ENCODE assay signal across 20 cellular contexts in the genomic region with DNA sequence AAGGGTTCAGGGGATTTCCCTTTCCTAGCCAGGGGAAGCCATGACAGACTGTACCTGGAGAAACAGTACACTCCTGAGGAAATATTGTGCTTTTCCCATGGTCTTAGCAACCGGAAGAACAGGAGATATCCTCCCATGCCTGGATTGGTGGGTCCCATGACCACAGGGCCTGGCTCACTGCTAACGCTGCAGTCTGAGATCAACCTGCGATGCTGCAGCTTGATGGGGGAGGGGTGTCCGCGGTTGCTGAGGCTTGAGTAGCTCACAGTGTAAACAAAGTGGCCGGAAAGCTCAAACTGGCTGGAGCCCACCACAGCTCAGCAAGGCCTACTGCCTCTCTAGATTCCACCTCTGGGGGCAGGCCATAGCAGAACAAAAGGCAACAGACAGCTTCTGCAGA.
A peak's percentile ranks its signal among the peaks of the same experiment; 100 is the strongest.
DNase-seq lines count a peak whose midpoint lies in the region; ATAC-seq, FAIRE-seq and TF ChIP-seq lines count a peak whose summit lies in the region.
"Had no signal": no experiment of that assay in that cellular context is flagged by ENCODE, and none has a peak within 500 bp of the region (broad histone marks: within the 10 kb centered on the region; RNA-seq: fewer than 3 reads in every experiment).

No MANE protein-coding gene starts in this region.

- H3K36me3 ChIP-seq in HepG2 (replicated peaks in 1 of 2; ENCODE audit: control insufficient read depth in 1 of 2, insufficient read depth in 2 of 2, low read length in 2 of 2): no peaks in the 10 kb centered on the region
- H3K36me3 ChIP-seq in right lobe of liver: no peaks in the 10 kb centered on the region
- no peaks in the 10 kb centered on the region for H3K36me3 ChIP-seq in BE2C
- H3K36me3 ChIP-seq: SJCRH30 had no signal

- H3K4me2 ChIP-seq in HepG2 (ENCODE audit: low read depth, low read length): peak overlapping the region; percentile 55
- H3K4me2 ChIP-seq: KMS-11, PC-9 had no signal

- H3K9ac ChIP-seq in HepG2 (ENCODE audit: insufficient read depth, low read depth, low read length): no peak overlapping the region
- H3K9ac ChIP-seq: GM23248, KMS-11 had no signal

- H3K27ac ChIP-seq in HepG2 (ENCODE audit: extremely low read length, insufficient read depth, low read length) (no peak overlapping the region), right lobe of liver (no peak overlapping the region)
- H3K27ac ChIP-seq: GM23248, KMS-11, PC-9, SJCRH30 had no signal

- no peak for TF ChIP-seq RAD21 in HepG2 (CRISPR knock-in tag; IDR thresholded peaks at IDR 0.05)

- DNase-seq in HepG2 (ENCODE audit: low spot score) (no peak), right lobe of liver (no peak), ecto neural progenitor cell (ENCODE audit: low spot score) (peak; percentile 50), left kidney (ENCODE audit: low read depth, low spot score) (peak; percentile 32), BE2C (no peak), NCI-H1092 (lab: John Stamatoyannopoulos, UW) (no peak)
- DNase-seq: Caco-2; CD4-positive, alpha-beta T cell; GM23248; NCI-H1417 treated with DMSO at 0.1 percent for 48 hours; NCI-H1930; NCI-H446 treated with DMSO at 0.1 percent for 48 hours; PC-9; SJCRH30 had no signal

- TF ChIP-seq POLR2A in HepG2 (IDR thresholded peaks at IDR 0.05; ENCODE audit: insufficient read depth in 1 of 2, low read depth in 2 of 2, low read length in 2 of 2): no peak
- TF ChIP-seq POLR2A in right lobe of liver (IDR thresholded peaks at IDR 0.05): no peak

- TF ChIP-seq EP300 in HepG2 (IDR thresholded peaks at IDR 0.05; ENCODE audit: low read depth in 2 of 2, low read length in 2 of 2) (no peak), HepG2 (CRISPR knock-in tag; IDR thresholded peaks at IDR 0.05; ENCODE audit: borderline replicate concordance) (no peak)

- intact Hi-C loops in HepG2 (cut with micrococcal nuclease; ENCODE audit: unreplicated experiment) (no loop called here), right lobe of liver (cut with DNase I) (no loop called here)

- in situ Hi-C loops in HepG2 (cut with HindIII; ENCODE audit: extremely low pct_ligation_motif_present, low pct_unique_long_range_greater_than_20kb): no loop called here

- no peak for FAIRE-seq in HepG2 (lab: Jason Lieb, UNC)
- FAIRE-seq: A204.1, GM12878, GM19239 had no signal

- no TSS peak for BruUV-seq in HepG2 (replicated peaks; lab: Mats Ljungman, UMichigan)

- TF ChIP-seq CTCF in HepG2 (CRISPR knock-in tag; IDR thresholded peaks at IDR 0.05): no peak
- TF ChIP-seq CTCF in right lobe of liver (IDR thresholded peaks at IDR 0.05): no peak
- no peak for TF ChIP-seq CTCF in BE2C (IDR thresholded peaks at IDR 0.05; ENCODE audit: low read depth, low read length)

- 0% methylated on average over 2 of the region's 6 CpGs for WGBS in HepG2 (ENCODE audit: low lambda C conversion rate)
- 42% methylated on average over 2 of the region's 6 CpGs for WGBS in right lobe of liver (ENCODE audit: insufficient coverage, low coverage, low lambda C conversion rate, missing lambda C conversion rate)

- H3K27me3 ChIP-seq in HepG2 (ENCODE audit: control insufficient read depth in 1 of 2, insufficient read depth in 2 of 2, low read length in 2 of 2) (no peaks in the 10 kb centered on the region; a peak in 1 of 5 replicates), right lobe of liver (no peaks in the 10 kb centered on the region), BE2C (no peaks in the 10 kb centered on the region)
- H3K27me3 ChIP-seq: SJCRH30 had no signal

- H3K9me3 ChIP-seq in HepG2 (ENCODE audit: low read length) (no peaks in the 10 kb centered on the region), right lobe of liver (no peaks in the 10 kb centered on the region), BE2C (no peaks in the 10 kb centered on the region)
- H3K9me3 ChIP-seq: Caco-2, SJCRH30 had no signal

- CTCF ChIA-PET in HepG2 (lab: Yijun Ruan, JAX; ENCODE audit: low intra/inter-chr PET ratio, low total read pairs): no interaction called here

- no peaks in the 10 kb centered on the region for H3K79me2 ChIP-seq in HepG2 (ENCODE audit: insufficient read depth, low read length)

- POLR2A ChIA-PET in HepG2 (lab: Yijun Ruan, JAX): no interaction called here

- H3K4me3 ChIP-seq in HepG2 (replicated peaks in 1 of 3; ENCODE audit: insufficient read depth in 1 of 3, low read depth in 2 of 3, low read length in 3 of 3) (no peak overlapping the region; a peak in 1 of 6 replicates), right lobe of liver (no peak overlapping the region), BE2C (ENCODE audit: low read depth, low read length) (no peak overlapping the region)
- H3K4me3 ChIP-seq: GM12878, GM23248, PC-9, SJCRH30 had no signal

- ATAC-seq in HepG2 (peak; percentile 55), right lobe of liver (no peak), GM19397 (IDR thresholded peaks at IDR 0.05; ENCODE audit: unreplicated experiment) (no peak), HG02763 (IDR thresholded peaks at IDR 0.05; ENCODE audit: unreplicated experiment) (no peak)

- no peak overlapping the region for H2AFZ ChIP-seq in HepG2 (ENCODE audit: low read length)
- H2AFZ ChIP-seq: GM23248, PC-9 had no signal

- H3K4me1 ChIP-seq in HepG2 (ENCODE audit: insufficient read depth, low read length): no peaks in the 10 kb centered on the region
- no peaks in the 10 kb centered on the region for H3K4me1 ChIP-seq in right lobe of liver
- no peaks in the 10 kb centered on the region for H3K4me1 ChIP-seq in BE2C
- H3K4me1 ChIP-seq: Caco-2 had no signal

- H4K20me1 ChIP-seq in HepG2 (ENCODE audit: insufficient read depth, low read length): no peaks in the 10 kb centered on the region

TF ChIP-seq in HepG2, 621 proteins besides CTCF, POLR2A, EP300 and RAD21 (continues in another document):
- TF ChIP-seq GABPB1 (CRISPR knock-in tag; IDR thresholded peaks at IDR 0.05): peak; percentile 36; the same call in 1 of the 2 replicates
- TF ChIP-seq, protein P1, sequence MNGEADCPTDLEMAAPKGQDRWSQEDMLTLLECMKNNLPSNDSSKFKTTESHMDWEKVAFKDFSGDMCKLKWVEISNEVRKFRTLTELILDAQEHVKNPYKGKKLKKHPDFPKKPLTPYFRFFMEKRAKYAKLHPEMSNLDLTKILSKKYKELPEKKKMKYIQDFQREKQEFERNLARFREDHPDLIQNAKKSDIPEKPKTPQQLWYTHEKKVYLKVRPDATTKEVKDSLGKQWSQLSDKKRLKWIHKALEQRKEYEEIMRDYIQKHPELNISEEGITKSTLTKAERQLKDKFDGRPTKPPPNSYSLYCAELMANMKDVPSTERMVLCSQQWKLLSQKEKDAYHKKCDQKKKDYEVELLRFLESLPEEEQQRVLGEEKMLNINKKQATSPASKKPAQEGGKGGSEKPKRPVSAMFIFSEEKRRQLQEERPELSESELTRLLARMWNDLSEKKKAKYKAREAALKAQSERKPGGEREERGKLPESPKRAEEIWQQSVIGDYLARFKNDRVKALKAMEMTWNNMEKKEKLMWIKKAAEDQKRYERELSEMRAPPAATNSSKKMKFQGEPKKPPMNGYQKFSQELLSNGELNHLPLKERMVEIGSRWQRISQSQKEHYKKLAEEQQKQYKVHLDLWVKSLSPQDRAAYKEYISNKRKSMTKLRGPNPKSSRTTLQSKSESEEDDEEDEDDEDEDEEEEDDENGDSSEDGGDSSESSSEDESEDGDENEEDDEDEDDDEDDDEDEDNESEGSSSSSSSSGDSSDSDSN (CRISPR knock-in tag; IDR thresholded peaks at IDR 0.05): no peak
- TF ChIP-seq ZFP1 (CRISPR knock-in tag; IDR thresholded peaks at IDR 0.05): no peak
- TF ChIP-seq, protein P2, sequence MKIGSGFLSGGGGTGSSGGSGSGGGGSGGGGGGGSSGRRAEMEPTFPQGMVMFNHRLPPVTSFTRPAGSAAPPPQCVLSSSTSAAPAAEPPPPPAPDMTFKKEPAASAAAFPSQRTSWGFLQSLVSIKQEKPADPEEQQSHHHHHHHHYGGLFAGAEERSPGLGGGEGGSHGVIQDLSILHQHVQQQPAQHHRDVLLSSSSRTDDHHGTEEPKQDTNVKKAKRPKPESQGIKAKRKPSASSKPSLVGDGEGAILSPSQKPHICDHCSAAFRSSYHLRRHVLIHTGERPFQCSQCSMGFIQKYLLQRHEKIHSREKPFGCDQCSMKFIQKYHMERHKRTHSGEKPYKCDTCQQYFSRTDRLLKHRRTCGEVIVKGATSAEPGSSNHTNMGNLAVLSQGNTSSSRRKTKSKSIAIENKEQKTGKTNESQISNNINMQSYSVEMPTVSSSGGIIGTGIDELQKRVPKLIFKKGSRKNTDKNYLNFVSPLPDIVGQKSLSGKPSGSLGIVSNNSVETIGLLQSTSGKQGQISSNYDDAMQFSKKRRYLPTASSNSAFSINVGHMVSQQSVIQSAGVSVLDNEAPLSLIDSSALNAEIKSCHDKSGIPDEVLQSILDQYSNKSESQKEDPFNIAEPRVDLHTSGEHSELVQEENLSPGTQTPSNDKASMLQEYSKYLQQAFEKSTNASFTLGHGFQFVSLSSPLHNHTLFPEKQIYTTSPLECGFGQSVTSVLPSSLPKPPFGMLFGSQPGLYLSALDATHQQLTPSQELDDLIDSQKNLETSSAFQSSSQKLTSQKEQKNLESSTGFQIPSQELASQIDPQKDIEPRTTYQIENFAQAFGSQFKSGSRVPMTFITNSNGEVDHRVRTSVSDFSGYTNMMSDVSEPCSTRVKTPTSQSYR (CRISPR knock-in tag; IDR thresholded peaks at IDR 0.05; ENCODE audit: borderline replicate concordance): peak; percentile 80
- TF ChIP-seq, protein P3, sequence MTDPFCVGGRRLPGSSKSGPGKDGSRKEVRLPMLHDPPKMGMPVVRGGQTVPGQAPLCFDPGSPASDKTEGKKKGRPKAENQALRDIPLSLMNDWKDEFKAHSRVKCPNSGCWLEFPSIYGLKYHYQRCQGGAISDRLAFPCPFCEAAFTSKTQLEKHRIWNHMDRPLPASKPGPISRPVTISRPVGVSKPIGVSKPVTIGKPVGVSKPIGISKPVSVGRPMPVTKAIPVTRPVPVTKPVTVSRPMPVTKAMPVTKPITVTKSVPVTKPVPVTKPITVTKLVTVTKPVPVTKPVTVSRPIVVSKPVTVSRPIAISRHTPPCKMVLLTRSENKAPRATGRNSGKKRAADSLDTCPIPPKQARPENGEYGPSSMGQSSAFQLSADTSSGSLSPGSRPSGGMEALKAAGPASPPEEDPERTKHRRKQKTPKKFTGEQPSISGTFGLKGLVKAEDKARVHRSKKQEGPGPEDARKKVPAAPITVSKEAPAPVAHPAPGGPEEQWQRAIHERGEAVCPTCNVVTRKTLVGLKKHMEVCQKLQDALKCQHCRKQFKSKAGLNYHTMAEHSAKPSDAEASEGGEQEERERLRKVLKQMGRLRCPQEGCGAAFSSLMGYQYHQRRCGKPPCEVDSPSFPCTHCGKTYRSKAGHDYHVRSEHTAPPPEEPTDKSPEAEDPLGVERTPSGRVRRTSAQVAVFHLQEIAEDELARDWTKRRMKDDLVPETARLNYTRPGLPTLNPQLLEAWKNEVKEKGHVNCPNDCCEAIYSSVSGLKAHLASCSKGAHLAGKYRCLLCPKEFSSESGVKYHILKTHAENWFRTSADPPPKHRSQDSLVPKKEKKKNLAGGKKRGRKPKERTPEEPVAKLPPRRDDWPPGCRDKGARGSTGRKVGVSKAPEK (CRISPR knock-in tag; IDR thresholded peaks at IDR 0.05; ENCODE audit: borderline replicate concordance): no peak
- TF ChIP-seq ONECUT2 (CRISPR knock-in tag; IDR thresholded peaks at IDR 0.05): no peak
- no peak for TF ChIP-seq ZNF737 (CRISPR knock-in tag; IDR thresholded peaks at IDR 0.05; ENCODE audit: borderline replicate concordance)

Comparison
In these comparisons a context has a peak if more than half of its experiments do, and no peak if none do; other contexts are left out.
1. DNase-seq: peak in ecto neural progenitor cell (single experiment) and left kidney (single experiment); none in HepG2 (single experiment), right lobe of liver (0 of 3), BE2C (single experiment) and NCI-H1092 (single experiment).